ENCODE assay signal across 8 cellular contexts in the genomic region with DNA sequence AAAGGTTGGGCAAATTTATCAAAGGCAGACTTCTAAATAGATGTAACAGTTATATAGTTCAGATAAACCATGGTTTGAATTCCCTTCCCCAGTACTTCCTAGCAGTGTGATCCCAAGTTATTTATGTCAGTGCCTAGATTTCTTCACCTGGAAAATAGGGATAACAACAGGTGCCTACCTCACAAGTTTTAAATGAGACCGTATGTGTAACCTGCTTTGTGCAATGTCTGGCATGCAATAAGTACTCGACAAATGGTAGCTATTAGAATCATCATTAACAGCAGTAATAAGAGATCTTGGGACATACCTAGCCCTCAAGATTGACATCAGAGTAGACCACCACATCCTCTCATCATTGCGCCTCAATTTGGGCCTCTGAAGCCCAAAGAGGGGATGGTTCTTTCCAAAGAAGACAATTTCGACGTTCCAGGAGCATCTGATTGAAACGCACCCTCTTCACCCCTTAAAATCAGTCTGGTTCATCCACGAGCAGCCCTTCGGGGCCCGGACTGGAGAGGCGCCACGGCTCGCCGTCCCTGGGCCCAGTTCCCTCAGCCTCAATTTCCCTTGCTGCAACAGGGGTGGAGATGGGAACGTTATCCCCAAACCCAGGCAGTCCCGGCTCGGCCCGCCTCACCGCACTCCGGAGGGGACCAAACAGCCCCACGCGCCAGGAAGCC. TPM values are rescaled to one million over a fixed set of nuclear protein-coding genes. Genes with fewer than 3 reads are reported as not detected.
DNase-seq lines count a peak whose midpoint lies in the region; ATAC-seq and TF ChIP-seq lines count a peak whose summit lies in the region.

No MANE protein-coding gene starts in this region.

- no peaks in the 10 kb centered on the region for H3K9me3 ChIP-seq in DOHH2 (ENCODE audit: control insufficient read depth, insufficient read depth, low read length)
- H3K9me3 ChIP-seq in muscle layer of colon (ENCODE audit: low read length): no peaks in the 10 kb centered on the region

- peak overlapping the region; percentile 98 for H3K4me2 ChIP-seq in DOHH2 (ENCODE audit: low read length)

- peak overlapping the region; percentile 81 for H3K27ac ChIP-seq in DOHH2 (ENCODE audit: low read depth, low read length)
- peak overlapping the region; percentile 95 for H3K27ac ChIP-seq in muscle layer of colon (ENCODE audit: low read depth, low read length)

- TF ChIP-seq CTCF in DOHH2 (IDR thresholded peaks at IDR 0.05; ENCODE audit: low read depth, low read length, poor library complexity, severe bottlenecking): no peak

- H3K27me3 ChIP-seq in DOHH2 (ENCODE audit: control insufficient read depth, low read length) (no peaks in the 10 kb centered on the region), muscle layer of colon (ENCODE audit: control insufficient read depth in 1 of 2, insufficient read depth in 2 of 2, low read length in 2 of 2) (no peaks in the 10 kb centered on the region)

- peak; percentile 39 for ATAC-seq in GM21723 (IDR thresholded peaks at IDR 0.05; ENCODE audit: unreplicated experiment)
- no peak for ATAC-seq in GM18520 (IDR thresholded peaks at IDR 0.05; ENCODE audit: unreplicated experiment)

- H3K4me1 ChIP-seq in DOHH2 (ENCODE audit: control insufficient read depth, low read length) (peaks cover 47% of the 10 kb centered on the region), muscle layer of colon (ENCODE audit: insufficient read depth, low read length) (peaks cover 17% of the 10 kb centered on the region)

- peak overlapping the region; percentile 100 for H3K4me3 ChIP-seq in DOHH2 (ENCODE audit: low read length)
- H3K4me3 ChIP-seq in muscle layer of colon (ENCODE audit: low read depth in 1 of 2, low read length in 2 of 2): peak overlapping the region; percentile 85 to 87

- H3K9me2 ChIP-seq in DOHH2 (replicated peaks; ENCODE audit: control insufficient read depth, low read length): no peaks in the 10 kb centered on the region

- no peaks in the 10 kb centered on the region for H4K20me1 ChIP-seq in DOHH2 (ENCODE audit: control insufficient read depth, insufficient read depth, low read depth, low read length)

- DNase-seq in NCI-H146 treated with DMSO at 0.1 percent for 48 hours (lab: John Stamatoyannopoulos, UW; ENCODE audit: unreplicated experiment): peak; percentile 17
- peak; percentile 13 for DNase-seq in cerebellum (ENCODE audit: low spot score)
- DNase-seq in NCI-H345 (lab: John Stamatoyannopoulos, UW): no peak
- DNase-seq in stimulated activated CD4-positive, alpha-beta T cell treated with anti-CD3 and anti-CD28 coated beads, Interleukin-4, amount 100 ng/mL, for 1 hour: no peak

- peaks cover 91% of the 10 kb centered on the region for H3K79me2 ChIP-seq in DOHH2 (ENCODE audit: control insufficient read depth, low read length)

- H3K36me3 ChIP-seq in DOHH2 (ENCODE audit: control insufficient read depth, low read length) (peaks cover 66% of the 10 kb centered on the region), muscle layer of colon (ENCODE audit: insufficient read depth, low read length) (no peaks in the 10 kb centered on the region)

- H3F3A ChIP-seq in DOHH2 (ENCODE audit: control insufficient read depth, insufficient read depth): no peaks in the 10 kb centered on the region; the same call in 1 of the 2 replicates

- H3K9ac ChIP-seq in muscle layer of colon (ENCODE audit: low read length): peak overlapping the region; percentile 88

RNA-seq across cellular contexts. Expression of gene ACACA, which starts 0.5 kb away (rescaled TPM):
- 97.1 TPM for total RNA-seq in cerebellum

RNA-seq across cellular contexts. Expression of gene TADA2A, which starts 0.6 kb away (rescaled TPM):
- 34.8 TPM for total RNA-seq in cerebellum

RNA-seq across cellular contexts. Expression of gene C17orf78, which starts 30.3 kb away (rescaled TPM):
- not detected for total RNA-seq in cerebellum

Comparison
In these comparisons a context has a peak if more than half of its experiments do, and no peak if none do; other contexts are left out.
1. DNase-seq: peak in NCI-H146 treated with DMSO at 0.1 percent for 48 hours (single experiment) and cerebellum (single experiment); none in NCI-H345 (single experiment) and stimulated activated CD4-positive, alpha-beta T cell treated with anti-CD3 and anti-CD28 coated beads, Interleukin-4, amount 100 ng/mL, for 1 hour (single experiment).